9 cellular contexts compared by ENCODE assay signal in genomic region chr19:3055741-3056453, GRCh38. TPM values are rescaled to one million over a fixed set of nuclear protein-coding genes. Genes with fewer than 3 reads are reported as not detected.
DNase-seq lines count a peak whose midpoint lies in the region; ATAC-seq, FAIRE-seq and TF ChIP-seq lines count a peak whose summit lies in the region.
"Had no signal": no experiment of that assay in that cellular context is flagged by ENCODE, and none has a peak within 500 bp of the region (broad histone marks: within the 10 kb centered on the region; RNA-seq: fewer than 3 reads in every experiment).

No MANE protein-coding gene starts in this region.

- WGBS in esophagus, 2 donors: 39 to 40% methylated on average over 30 to 31 of the region's 31 CpGs

- FAIRE-seq in GM12892 (lab: Jason Lieb, UNC): no peak
- FAIRE-seq: TTC549 had no signal

- H3K27ac ChIP-seq in esophagus (ENCODE audit: low read depth in 2 of 2, low read length in 1 of 2): peak overlapping the region; percentile 86 to 88
- peak overlapping the region; percentile 82 for H3K27ac ChIP-seq in rectal smooth muscle tissue (ENCODE audit: low read depth, low read length)

- no peaks in the 10 kb centered on the region for H3K9me3 ChIP-seq in esophagus (ENCODE audit: control insufficient read depth in 2 of 2, insufficient read depth in 1 of 2, low read depth in 1 of 2, low read length in 1 of 2)

- ATAC-seq in GM18519 (IDR thresholded peaks at IDR 0.05; ENCODE audit: low FRiP score, unreplicated experiment): no peak

- peak; percentile 70 for DNase-seq in ELF-1 (ENCODE audit: low read depth, low spot score)
- DNase-seq in NCI-H2196 (lab: John Stamatoyannopoulos, UW; ENCODE audit: unreplicated experiment): peak; percentile 94
- no peak for DNase-seq in KBM-7
- no peak for DNase-seq in GM12892 (ENCODE audit: insufficient read length)
- DNase-seq in activated CD8-positive, alpha-beta memory T cell treated with anti-CD3 and anti-CD28 coated beads for 24 hours: no peak

- H3K36me3 ChIP-seq in esophagus (ENCODE audit: control insufficient read depth in 2 of 2, insufficient read depth in 2 of 2, low read length in 1 of 2) (peaks cover 6 to 46% of the 10 kb centered on the region in 2 donors), rectal smooth muscle tissue (ENCODE audit: control insufficient read depth, insufficient read depth, low read length) (peaks cover 36% of the 10 kb centered on the region)

- H3K27me3 ChIP-seq in esophagus (ENCODE audit: control insufficient read depth in 1 of 2, insufficient read depth in 2 of 2, low read length in 2 of 2): no peaks in the 10 kb centered on the region
- H3K27me3 ChIP-seq in rectal smooth muscle tissue (ENCODE audit: control insufficient read depth, insufficient read depth, low read length): no peaks in the 10 kb centered on the region

- in situ Hi-C loops in KBM-7 (cut with MboI; ENCODE audit: low pct_unique_long_range_greater_than_20kb, low sequenced_read_pairs): no loop called here

- H3K9ac ChIP-seq in rectal smooth muscle tissue (ENCODE audit: low read length): no peak overlapping the region

- H3K4me1 ChIP-seq in esophagus (ENCODE audit: control insufficient read depth in 2 of 2, insufficient read depth in 2 of 2, low read length in 1 of 2) (peaks cover 4 to 34% of the 10 kb centered on the region in 2 donors), rectal smooth muscle tissue (ENCODE audit: control insufficient read depth, insufficient read depth, low read length) (peaks cover 20% of the 10 kb centered on the region)

- TF ChIP-seq POLR2A in GM12892 (IDR thresholded peaks at IDR 0.05; ENCODE audit: low read depth, low read length): no peak

- H3K4me3 ChIP-seq in esophagus (ENCODE audit: low read depth in 1 of 2, low read length in 2 of 2): no peak overlapping the region
- H3K4me3 ChIP-seq in rectal smooth muscle tissue (ENCODE audit: low read length): no peak overlapping the region

RNA-seq across cellular contexts. Expression of gene TLE5, which starts 6.4 kb away (rescaled TPM):
- 100 to 1,000 TPM; 356 to 578 TPM for polyA plus RNA-seq in esophagus
- 137 TPM for polyA plus RNA-seq in GM12892 (2012; ENCODE audit: missing spikeins)

RNA-seq across cellular contexts. Expression of gene TLE2, which starts 26.8 kb away (rescaled TPM):
- 10 to 100 TPM; 10.1 to 16.0 TPM for polyA plus RNA-seq in esophagus
- 0.32 TPM for polyA plus RNA-seq in GM12892 (2012; ENCODE audit: missing spikeins)

RNA-seq across cellular contexts. Expression of gene GNA11, which starts 38.3 kb away (rescaled TPM):
- polyA plus RNA-seq in esophagus: 10 to 100 TPM; 18.5 to 20.0 TPM
- 3.7 TPM for polyA plus RNA-seq in GM12892 (2012; ENCODE audit: missing spikeins)

Comparison
In these comparisons a context has a peak if more than half of its experiments do, and no peak if none do; other contexts are left out.
1. DNase-seq: peak in ELF-1 (single experiment) and NCI-H2196 (single experiment); none in KBM-7 (single experiment), GM12892 (single experiment) and activated CD8-positive, alpha-beta memory T cell treated with anti-CD3 and anti-CD28 coated beads for 24 hours (single experiment).